20 cellular contexts compared by ENCODE assay signal in genomic region chr1:235986869-235987268, GRCh38.
DNase-seq lines count a peak whose midpoint lies in the region; ATAC-seq, FAIRE-seq and TF ChIP-seq lines count a peak whose summit lies in the region.
"Had no signal": no experiment of that assay in that cellular context is flagged by ENCODE, and none has a peak within 500 bp of the region (broad histone marks: within the 10 kb centered on the region; RNA-seq: fewer than 3 reads in every experiment).

No MANE protein-coding gene starts in this region.

- H3K27ac Mint-ChIP-seq in activated naive CD8-positive, alpha-beta T cell treated with anti-CD3 and anti-CD28 coated beads, Interleukin-2, amount 50 U/mL, for 24 hours: no peak overlapping the region
- H3K27ac Mint-ChIP-seq: activated T-cell treated with anti-CD3 and anti-CD28 coated beads, Interleukin-2, amount 50 U/mL, for 24 hours; progenitor cell of endocrine pancreas had no signal

- ATAC-seq in GM21381 (IDR thresholded peaks at IDR 0.05; ENCODE audit: unreplicated experiment): peak; percentile 70
- peak; percentile 94 for ATAC-seq in HG03354 (IDR thresholded peaks at IDR 0.05; ENCODE audit: poor library complexity, severe bottlenecking, unreplicated experiment)
- no peak for ATAC-seq in pancreas
- ATAC-seq in activated naive CD8-positive, alpha-beta T cell treated with anti-CD3 and anti-CD28 coated beads, Interleukin-2, amount 50 U/mL, for 24 hours: no peak

- no peaks in the 10 kb centered on the region for H3K27me3 Mint-ChIP-seq in activated naive CD8-positive, alpha-beta T cell treated with anti-CD3 and anti-CD28 coated beads, Interleukin-2, amount 50 U/mL, for 24 hours
- H3K27me3 Mint-ChIP-seq: progenitor cell of endocrine pancreas had no signal

- H3K27ac ChIP-seq in pancreas: no peak overlapping the region

- DNase-seq in GM12865 (ENCODE audit: low read depth): peak; percentile 18
- peak; percentile 78 for DNase-seq in glomerular endothelial cell (ENCODE audit: extremely low read depth, low read depth, low spot score)
- no peak for DNase-seq in amniotic stem cell (lab: John Stamatoyannopoulos, UW)
- DNase-seq in pancreas: no peak
- DNase-seq in RPMI8226: no peak
- DNase-seq in activated naive CD8-positive, alpha-beta T cell treated with anti-CD3 and anti-CD28 coated beads, Interleukin-2, amount 50 U/mL, for 24 hours: no peak
- DNase-seq: activated CD4-positive, alpha-beta T cell treated with anti-CD3 and anti-CD28 coated beads for 4 hours; activated T-cell treated with anti-CD3 and anti-CD28 coated beads, Interleukin-2, amount 50 U/mL, for 24 hours; amygdala; cortex of kidney; GM23248; KG1; NCI-H146; stimulated activated CD4-positive, alpha-beta T cell treated with anti-CD3 and anti-CD28 coated beads, Interleukin-1b, Interleukin-23, amount 100 ng/mL, for 48 hours; stimulated activated CD8-positive, alpha-beta memory T cell treated with anti-CD3 and anti-CD28 coated beads, Interleukin-4, amount 100 ng/mL, for 48 hours had no signal

- no peaks in the 10 kb centered on the region for H3K4me1 ChIP-seq in pancreas

- H3K4me3 Mint-ChIP-seq in activated naive CD8-positive, alpha-beta T cell treated with anti-CD3 and anti-CD28 coated beads, Interleukin-2, amount 50 U/mL, for 24 hours: no peak overlapping the region
- H3K4me3 Mint-ChIP-seq: activated T-cell treated with anti-CD3 and anti-CD28 coated beads, Interleukin-2, amount 50 U/mL, for 24 hours had no signal

- FAIRE-seq in pancreas (lab: Jason Lieb, UNC): no peak
- FAIRE-seq: RCC 7860 had no signal

- TF ChIP-seq CTCF in GM12865 (IDR thresholded peaks at IDR 0.05; ENCODE audit: insufficient read depth, low read depth, low read length, missing control alignments): no peak
- TF ChIP-seq CTCF in pancreas (IDR thresholded peaks at IDR 0.05): no peak

- no peaks in the 10 kb centered on the region for H3K36me3 Mint-ChIP-seq in activated naive CD8-positive, alpha-beta T cell treated with anti-CD3 and anti-CD28 coated beads, Interleukin-2, amount 50 U/mL, for 24 hours (ENCODE audit: low read depth)

- WGBS in pancreas, 2 donors: 75 to 78% methylated on average over 3 of the region's 3 CpGs

- intact Hi-C loops in pancreas (cut with DNase I): no loop called here

- H3K9me3 ChIP-seq in pancreas: no peaks in the 10 kb centered on the region

- H3K4me1 Mint-ChIP-seq in activated naive CD8-positive, alpha-beta T cell treated with anti-CD3 and anti-CD28 coated beads, Interleukin-2, amount 50 U/mL, for 24 hours: no peaks in the 10 kb centered on the region

- no peaks in the 10 kb centered on the region for H3K36me3 ChIP-seq in pancreas

- H3K9me3 Mint-ChIP-seq in activated naive CD8-positive, alpha-beta T cell treated with anti-CD3 and anti-CD28 coated beads, Interleukin-2, amount 50 U/mL, for 24 hours: peaks cover 6% of the 10 kb centered on the region

- H3K4me3 ChIP-seq in GM12865 (ENCODE audit: low read depth, low read length) (no peak overlapping the region), pancreas (no peak overlapping the region)
- H3K4me3 ChIP-seq: GM23248, tibial nerve had no signal

- no peaks in the 10 kb centered on the region for H3K27me3 ChIP-seq in pancreas
- H3K27me3 ChIP-seq: tibial nerve had no signal

Comparison
In these comparisons a context has a peak if more than half of its experiments do, and no peak if none do; other contexts are left out.
1. DNase-seq: peak in GM12865 (single experiment) and glomerular endothelial cell (single experiment); none in amniotic stem cell (single experiment), pancreas (0 of 6), RPMI8226 (single experiment) and activated naive CD8-positive, alpha-beta T cell treated with anti-CD3 and anti-CD28 coated beads, Interleukin-2, amount 50 U/mL, for 24 hours (single experiment).
2. ATAC-seq: peak in GM21381 (single experiment) and HG03354 (single experiment); none in pancreas (0 of 4) and activated naive CD8-positive, alpha-beta T cell treated with anti-CD3 and anti-CD28 coated beads, Interleukin-2, amount 50 U/mL, for 24 hours (single experiment).